1 cellular context compared by ENCODE assay signal in genomic region chr2:158953454-158953853, GRCh38.
TF ChIP-seq lines count a peak whose summit lies in the region.

No MANE protein-coding gene starts in this region.

TF ChIP-seq in IMR-90, 13 proteins besides CTCF, POLR2A, EP300 and RAD21:
- no peak for TF ChIP-seq ELK1 (IDR thresholded peaks at IDR 0.05; ENCODE audit: borderline replicate concordance, low read depth, low read length)
- no peak for TF ChIP-seq MXI1 (IDR thresholded peaks at IDR 0.05; ENCODE audit: borderline replicate concordance, low read depth, low read length)
- no peak for TF ChIP-seq MAZ (IDR thresholded peaks at IDR 0.05; ENCODE audit: borderline replicate concordance, low read depth, low read length)
- no peak for TF ChIP-seq BHLHE40 (IDR thresholded peaks at IDR 0.05; ENCODE audit: low read depth, low read length)
- TF ChIP-seq RFX5 (IDR thresholded peaks at IDR 0.05; ENCODE audit: low read depth, low read length): no peak
- no peak for TF ChIP-seq RCOR1 (IDR thresholded peaks at IDR 0.05; ENCODE audit: insufficient replicate concordance, low read length)
- no peak for TF ChIP-seq SMC3 (IDR thresholded peaks at IDR 0.05; ENCODE audit: low read depth, low read length)
- TF ChIP-seq CHD1 (IDR thresholded peaks at IDR 0.05; ENCODE audit: low read depth, low read length): no peak
- no peak for TF ChIP-seq CEBPB (IDR thresholded peaks at IDR 0.05; ENCODE audit: low read depth, low read length)
- TF ChIP-seq FOS (IDR thresholded peaks at IDR 0.05; ENCODE audit: low read depth, low read length): no peak
- TF ChIP-seq USF2 (IDR thresholded peaks at IDR 0.05; ENCODE audit: low read depth, low read length): no peak
- TF ChIP-seq NFE2L2 (IDR thresholded peaks at IDR 0.05; ENCODE audit: low read depth, low read length): no peak
- no peak for TF ChIP-seq MAFK (IDR thresholded peaks at IDR 0.05; ENCODE audit: low read depth, low read length)
